In genomic region chr2:205714058-205714776, GRCh38 we compare ENCODE assay signal across 8 cellular contexts. TPM values are rescaled to one million over a fixed set of nuclear protein-coding genes. Genes with fewer than 3 reads are reported as not detected.
DNase-seq lines count a peak whose midpoint lies in the region; ATAC-seq lines count a peak whose summit lies in the region.

No MANE protein-coding gene starts in this region.

- H3K36me3 Mint-ChIP-seq in IgD-negative memory B cell, result no peaks in the 10 kb centered on the region
- H3K36me3 Mint-ChIP-seq in stimulated activated memory B cell treated with anti-CD40 and anti-IgM and Interleukin-4, amounts not matched to agents 10 μg/mL and 1 μg/mL and 100 μg/mL, for 72 hours, result no peaks in the 10 kb centered on the region

- peak overlapping the region in 3 of 4 donors; percentile 50 to 85 (median 80) for H3K4me3 Mint-ChIP-seq in IgD-negative memory B cell
- H3K4me3 Mint-ChIP-seq in stimulated activated memory B cell treated with anti-CD40 and anti-IgM and Interleukin-4, amounts not matched to agents 10 μg/mL and 1 μg/mL and 100 μg/mL, for 72 hours, result peak overlapping the region; percentile 34

- peaks cover 14 to 24% (median 16%) of the 10 kb centered on the region in 3 donors for H3K4me1 Mint-ChIP-seq in IgD-negative memory B cell
- H3K4me1 Mint-ChIP-seq in stimulated activated memory B cell treated with anti-CD40 and anti-IgM and Interleukin-4, amounts not matched to agents 10 μg/mL and 1 μg/mL and 100 μg/mL, for 72 hours, result peaks cover 36% of the 10 kb centered on the region

- in situ Hi-C loops in Caki2 (cut with HindIII; ENCODE audit: low pct_unique_long_range_greater_than_20kb, low sequenced_read_pairs), result no loop called here

- H3K9me3 ChIP-seq in esophagus (ENCODE audit: control insufficient read depth in 2 of 2, insufficient read depth in 1 of 2, low read depth in 1 of 2, low read length in 1 of 2), result no peaks in the 10 kb centered on the region

- peak overlapping the region in 2 of 3 donors; percentile 88 to 91 for H3K27ac Mint-ChIP-seq in IgD-negative memory B cell
- peak overlapping the region; percentile 63 for H3K27ac Mint-ChIP-seq in stimulated activated memory B cell treated with anti-CD40 and anti-IgM and Interleukin-4, amounts not matched to agents 10 μg/mL and 1 μg/mL and 100 μg/mL, for 72 hours

- peak; percentile 76 for DNase-seq in Caki2 (ENCODE audit: low read depth)
- no peak for DNase-seq in NCI-H2029 (lab: John Stamatoyannopoulos, UW)
- no peak for DNase-seq in NCI-H1105 treated with DMSO at 0.1 percent for 48 hours (lab: John Stamatoyannopoulos, UW)
- DNase-seq in DMS153 (lab: John Stamatoyannopoulos, UW), result no peak

- H3K9me3 Mint-ChIP-seq in IgD-negative memory B cell, result no peaks in the 10 kb centered on the region
- no peaks in the 10 kb centered on the region for H3K9me3 Mint-ChIP-seq in stimulated activated memory B cell treated with anti-CD40 and anti-IgM and Interleukin-4, amounts not matched to agents 10 μg/mL and 1 μg/mL and 100 μg/mL, for 72 hours

- WGBS in esophagus, 2 donors, result 49 to 54% methylated on average over 5 of the region's 5 CpGs

- no peaks in the 10 kb centered on the region for H3K27me3 ChIP-seq in esophagus (ENCODE audit: control insufficient read depth in 1 of 2, insufficient read depth in 2 of 2, low read length in 2 of 2)

- ATAC-seq in GM21381 (IDR thresholded peaks at IDR 0.05; ENCODE audit: unreplicated experiment), result peak; percentile 62
- ATAC-seq in stimulated activated memory B cell treated with anti-CD40 and anti-IgM and Interleukin-4, amounts not matched to agents 10 μg/mL and 1 μg/mL and 100 μg/mL, for 72 hours, result peak; percentile 80

- peak overlapping the region; percentile 23 to 58 for H3K27ac ChIP-seq in esophagus (ENCODE audit: low read depth in 2 of 2, low read length in 1 of 2)

- H3K4me3 ChIP-seq in esophagus (ENCODE audit: low read depth in 1 of 2, low read length in 2 of 2), result no peak overlapping the region

- no peaks in the 10 kb centered on the region for H3K36me3 ChIP-seq in esophagus (ENCODE audit: control insufficient read depth in 2 of 2, insufficient read depth in 2 of 2, low read length in 1 of 2)

- peaks cover 1% of the 10 kb centered on the region for H3K27me3 Mint-ChIP-seq in IgD-negative memory B cell
- no peaks in the 10 kb centered on the region for H3K27me3 Mint-ChIP-seq in stimulated activated memory B cell treated with anti-CD40 and anti-IgM and Interleukin-4, amounts not matched to agents 10 μg/mL and 1 μg/mL and 100 μg/mL, for 72 hours

- peaks cover 0 to 5% of the 10 kb centered on the region in 2 donors for H3K4me1 ChIP-seq in esophagus (ENCODE audit: control insufficient read depth in 2 of 2, insufficient read depth in 2 of 2, low read length in 1 of 2)

RNA-seq across cellular contexts. Expression of gene NRP2, which starts 31.9 kb away (rescaled TPM):
- total RNA-seq in Caki2 (2014; rRNA removed; shearing (Covaris generic); ENCODE audit: low replicate concordance), result 60.0 and 69.1 TPM in 2 replicates
- polyA plus RNA-seq in IgD-negative memory B cell (0.55 TPM), esophagus (10 to 100 TPM in 1 of 2 donors, 1 to 10 TPM in 1; 6.9 to 11.1 TPM)
